Comparison of ENCODE assay signal across 23 cellular contexts in genomic region chr12:91344408-91344807, GRCh38.
"Had no signal": no experiment of that assay in that cellular context is flagged by ENCODE, and none has a peak within 500 bp of the region (broad histone marks: within the 10 kb centered on the region; RNA-seq: fewer than 3 reads in every experiment).

No MANE protein-coding gene starts in this region.

- H3K27me3 ChIP-seq: esophagus muscularis mucosa, foreskin keratinocyte, gastrocnemius medialis, heart right ventricle, left lung had no signal

- H3K4me1 ChIP-seq: foreskin keratinocyte, gastrocnemius medialis, heart right ventricle, left lung, lower lobe of right lung had no signal

- H3K9me3 ChIP-seq: esophagus muscularis mucosa, gastrocnemius medialis, heart right ventricle, left lung, lower lobe of right lung, mucosa of descending colon had no signal

- H3K4me3 ChIP-seq: coronary artery, dorsolateral prefrontal cortex, esophagus muscularis mucosa, gastrocnemius medialis, heart right ventricle, left lung, lower lobe of right lung, mucosa of descending colon had no signal

- ATAC-seq: foreskin keratinocyte, gastrocnemius medialis, heart right ventricle, left cardiac atrium, left lung, left ventricle myocardium superior, lower lobe of right lung, mucosa of descending colon had no signal

- FAIRE-seq: colon, endothelial cell of umbilical vein, islet of Langerhans, keratinocyte had no signal

- H3K27ac Mint-ChIP-seq: mesothelial cell of epicardium had no signal

- H3K36me3 ChIP-seq: esophagus muscularis mucosa, gastrocnemius medialis, heart right ventricle, left lung, lower lobe of right lung had no signal

- H3K4me3 Mint-ChIP-seq: mesothelial cell of epicardium had no signal

- DNase-seq: dermis blood vessel endothelial cell; dorsolateral prefrontal cortex; effector CD4-positive, alpha-beta T cell; effector memory CD4-positive, alpha-beta T cell; foreskin keratinocyte; gastrocnemius medialis; glutamatergic neuron; head of caudate nucleus; heart right ventricle; hippocampal formation; left cardiac atrium; left lung; left ventricle myocardium superior; lower lobe of right lung; mesenchymal stem cell; mucosa of descending colon had no signal

- H3K27ac ChIP-seq: coronary artery, dorsolateral prefrontal cortex, esophagus muscularis mucosa, foreskin keratinocyte, gastrocnemius medialis, heart right ventricle, left lung, lower lobe of right lung had no signal

- H3K36me3 Mint-ChIP-seq: mesothelial cell of epicardium had no signal
